Comparison of ENCODE assay signal across 22 cellular contexts in the genomic region with DNA sequence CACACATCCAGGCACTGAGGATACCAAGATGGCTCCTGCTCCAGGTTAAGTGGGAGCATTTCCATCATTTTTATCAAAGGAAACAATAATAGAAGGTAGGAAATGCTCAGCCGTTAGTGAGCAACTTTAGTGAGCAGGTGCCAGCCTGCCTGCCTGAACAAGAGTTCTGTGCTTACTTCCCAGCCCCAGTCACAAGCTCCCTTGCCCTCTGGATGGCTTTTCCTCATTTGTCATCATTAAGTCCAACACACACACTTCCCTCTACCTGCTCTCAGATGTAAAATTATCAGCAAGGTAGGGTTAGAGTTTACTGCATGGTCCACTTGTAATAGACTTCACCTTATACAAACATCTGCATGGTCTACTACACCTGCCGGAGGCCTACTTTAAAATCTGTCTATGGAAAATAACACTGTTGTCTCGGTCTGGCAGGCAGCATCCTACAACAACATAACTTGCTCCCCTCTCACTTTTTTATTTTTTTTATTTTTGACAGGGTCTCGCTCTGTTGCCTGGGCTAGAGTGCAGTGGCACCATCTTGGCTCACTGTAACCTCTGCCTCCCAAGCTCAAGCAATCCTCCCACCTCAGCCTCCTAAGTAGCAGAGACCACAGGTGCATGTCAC. TPM values are rescaled to one million over a fixed set of nuclear protein-coding genes. Genes with fewer than 3 reads are reported as not detected.
DNase-seq lines count a peak whose midpoint lies in the region; ATAC-seq and TF ChIP-seq lines count a peak whose summit lies in the region.
"Had no signal": no experiment of that assay in that cellular context is flagged by ENCODE, and none has a peak within 500 bp of the region (broad histone marks: within the 10 kb centered on the region; RNA-seq: fewer than 3 reads in every experiment).

No MANE protein-coding gene starts in this region.

- CTCF ChIA-PET in RWPE1 (lab: Yijun Ruan, JAX): no interaction called here

- peak; percentile 93 for ATAC-seq in esophagus mucosa
- no peak for ATAC-seq in HG03457 (IDR thresholded peaks at IDR 0.05; ENCODE audit: unreplicated experiment)
- ATAC-seq: natural killer cell had no signal

- POLR2A ChIA-PET in RWPE1 (lab: Yijun Ruan, JAX; ENCODE audit: low non-redundant PET): no interaction called here

- peak in 2 of 3 experiments; percentile 51 to 79 for DNase-seq in NCI-H1417 (lab: John Stamatoyannopoulos, UW)
- no peak for DNase-seq in NCI-H1417 treated with DMSO at 0.1 percent for 48 hours (lab: John Stamatoyannopoulos, UW)
- DNase-seq in RWPE1 (ENCODE audit: low spot score): no peak
- peak; percentile 24 for DNase-seq in renal cortical epithelial cell (ENCODE audit: low read depth)
- DNase-seq in A172 (ENCODE audit: low spot score): no peak
- no peak for DNase-seq in C1 segment of cervical spinal cord (lab: John Stamatoyannopoulos, UW)
- DNase-seq: activated CD4-positive, alpha-beta T cell treated with anti-CD3 and anti-CD28 coated beads, Interleukin-2, amount 10 ng/mL, durations not matched to agents 7 days and 5 days; activated CD8-positive, alpha-beta memory T cell treated with anti-CD3 and anti-CD28 coated beads, Interleukin-2, amount 50 U/mL, for 48 hours; activated effector memory CD4-positive, alpha-beta T cell treated with anti-CD3 and anti-CD28 coated beads, Interleukin-2, amount 50 U/mL, for 16 hours; AML-193; COR-L47; dorsolateral prefrontal cortex; natural killer cell; NCI-H2171; small intestine; stimulated activated CD4-positive, alpha-beta T cell treated with anti-CD3 and anti-CD28 coated beads, Interleukin-2, amount 100 ng/mL, for 48 hours had no signal

- no peak for TF ChIP-seq CTCF in RWPE1 (conservative IDR thresholded peaks at IDR 0.05; ENCODE audit: low read depth)

- peak overlapping the region; percentile 51 for H3K27ac ChIP-seq in RWPE1
- H3K27ac ChIP-seq: 22Rv1, esophagus muscularis mucosa, KMS-11, SJSA1 had no signal

RNA-seq across cellular contexts. Expression of a gene that starts 12.7 kb away (rescaled TPM):
- 20.2 TPM for total RNA-seq in esophagus mucosa
- 10.1 and 62.6 TPM in 2 replicates for total RNA-seq in renal cortical epithelial cell
- total RNA-seq in A172 (2014; rRNA removed; shearing (Covaris generic)): 31.6 and 31.9 TPM in 2 replicates

Comparison
In these comparisons a context has a peak if more than half of its experiments do, and no peak if none do; other contexts are left out.
1. DNase-seq: peak in NCI-H1417 (2 of 3) and renal cortical epithelial cell (single experiment); none in NCI-H1417 treated with DMSO at 0.1 percent for 48 hours (single experiment), RWPE1 (single experiment), A172 (single experiment) and C1 segment of cervical spinal cord (0 of 14).